In genomic region chr17:48995871-48996695, GRCh38 we compare ENCODE assay signal across 8 cellular contexts. TPM values are rescaled to one million over a fixed set of nuclear protein-coding genes. Genes with fewer than 3 reads are reported as not detected.
A peak's percentile ranks its signal among the peaks of the same experiment; 100 is the strongest.
DNase-seq lines count a peak whose midpoint lies in the region; ATAC-seq and TF ChIP-seq lines count a peak whose summit lies in the region.

No MANE protein-coding gene starts in this region.

- ATAC-seq in gastroesophageal sphincter: no peak
- ATAC-seq in HG03565 (IDR thresholded peaks at IDR 0.05; ENCODE audit: unreplicated experiment): no peak
- no peak for ATAC-seq in GM19467 (IDR thresholded peaks at IDR 0.05; ENCODE audit: unreplicated experiment)

- no peaks in the 10 kb centered on the region for H3K9me3 ChIP-seq in iPS-18a (ENCODE audit: control insufficient read depth, low read depth, low read length)
- peaks cover 0 to 5% (median 0%) of the 10 kb centered on the region in 3 donors for H3K9me3 ChIP-seq in gastroesophageal sphincter

- peak overlapping the region; percentile 100 for H3K9ac ChIP-seq in iPS-18a (ENCODE audit: low read length)

- TF ChIP-seq POLR2A in gastroesophageal sphincter (IDR thresholded peaks at IDR 0.05): no peak

- H3K4me3 ChIP-seq in HFF-Myc (replicated peaks; ENCODE audit: low read depth, low read length) (peak overlapping the region; percentile 58), WI38 (ENCODE audit: low read depth, low read length) (peak overlapping the region; percentile 86), iPS-18a (ENCODE audit: low read length) (peak overlapping the region; percentile 99), gastroesophageal sphincter (no peak overlapping the region)

- H3K27ac ChIP-seq in iPS-18a (ENCODE audit: low read length) (peak overlapping the region; percentile 81), gastroesophageal sphincter (no peak overlapping the region)

- H3K4me1 ChIP-seq in iPS-18a (ENCODE audit: control insufficient read depth, low read depth, low read length) (peaks cover 29% of the 10 kb centered on the region), gastroesophageal sphincter (peaks cover 0 to 34% (median 27%) of the 10 kb centered on the region in 3 donors)

- no peak for TF ChIP-seq EP300 in gastroesophageal sphincter (IDR thresholded peaks at IDR 0.05)

- WGBS in gastroesophageal sphincter (ENCODE audit: low coverage in 1 of 2), 2 donors: 3% methylated on average over 5 to 13 of the region's 77 CpGs

- TF ChIP-seq CTCF in HFF-Myc (IDR thresholded peaks at IDR 0.05; ENCODE audit: low read depth, low read length, missing control alignments) (no peak), WI38 (IDR thresholded peaks at IDR 0.05; ENCODE audit: low read depth, low read length) (no peak), gastroesophageal sphincter (IDR thresholded peaks at IDR 0.05) (no peak)

- H3K27me3 ChIP-seq in iPS-18a (ENCODE audit: control insufficient read depth, insufficient read depth, low read length) (no peaks in the 10 kb centered on the region), gastroesophageal sphincter (peaks cover 100% of the 10 kb centered on the region)

- H3K36me3 ChIP-seq in iPS-18a (ENCODE audit: control insufficient read depth, low read depth, low read length) (peaks cover 7% of the 10 kb centered on the region), gastroesophageal sphincter (no peaks in the 10 kb centered on the region)

- DNase-seq in AG08396 (ENCODE audit: low spot score) (peak; percentile 13), HFF-Myc (ENCODE audit: extremely low read depth, low read depth) (no peak), HT-29 (ENCODE audit: low spot score) (no peak)

RNA-seq across cellular contexts. Expression of gene IGF2BP1, which starts 1.1 kb away (rescaled TPM):
- total RNA-seq in gastroesophageal sphincter: under 1 TPM in 1 of 4 donors, not detected in 3; 0.04 TPM
- total RNA-seq in HT-29 (2014; rRNA removed; shearing (Covaris generic)): not detected in 2 replicates

RNA-seq across cellular contexts. Expression of gene GIP, which starts 27.7 kb away (rescaled TPM):
- total RNA-seq in gastroesophageal sphincter: not detected
- total RNA-seq in HT-29 (2014; rRNA removed; shearing (Covaris generic)): not detected in 2 replicates

RNA-seq across cellular contexts. Expression of gene SNF8, which starts 51.4 kb away (rescaled TPM):
- total RNA-seq in gastroesophageal sphincter: 100 to 1,000 TPM in 1 of 4 donors, 10 to 100 TPM in 3; 74.3 to 127 (median 97.0) TPM
- total RNA-seq in HT-29 (2014; rRNA removed; shearing (Covaris generic)): 93.9 and 141 TPM in 2 replicates

Comparison
In these comparisons a context has a peak if more than half of its experiments do, and no peak if none do; other contexts are left out.
1. H3K4me3 ChIP-seq: peak in HFF-Myc (single experiment), WI38 (single experiment) and iPS-18a (single experiment); none in gastroesophageal sphincter (0 of 2).